8 cellular contexts compared by ENCODE assay signal in genomic region chr1:155563377-155564066, GRCh38. TPM values are rescaled to one million over a fixed set of nuclear protein-coding genes. Genes with fewer than 3 reads are reported as not detected.
DNase-seq lines count a peak whose midpoint lies in the region; ATAC-seq and TF ChIP-seq lines count a peak whose summit lies in the region.
"Not testable (repeated sequence)": the region's sequence is repeated elsewhere in the genome, so short reads cannot be mapped to it uniquely, and the experiment has no call there.

No MANE protein-coding gene starts in this region.

- H3K9ac ChIP-seq in KMS-11: peak overlapping the region; percentile 95

- not testable (repeated sequence) for H3K27me3 Mint-ChIP-seq in activated T-cell treated with anti-CD3 and anti-CD28 coated beads, Interleukin-2, amount 50 U/mL, for 72 hours (ENCODE audit: low read depth)

- H3K9me3 Mint-ChIP-seq in activated T-cell treated with anti-CD3 and anti-CD28 coated beads, Interleukin-2, amount 50 U/mL, for 72 hours: not testable (repeated sequence)

- H3K27me3 ChIP-seq in KMS-11 (ENCODE audit: insufficient read depth, low read depth); effector memory CD4-positive, alpha-beta T cell (replicated peaks; ENCODE audit: control insufficient read depth, insufficient read depth, low read length, poor library complexity, severe bottlenecking); neuron (ENCODE audit: insufficient read depth, low read length); tibial artery: not testable (repeated sequence)

- H3K4me3 Mint-ChIP-seq in activated T-cell treated with anti-CD3 and anti-CD28 coated beads, Interleukin-2, amount 50 U/mL, for 72 hours: peak overlapping the region; percentile 96 to 99

- H3K4me2 ChIP-seq in KMS-11: peak overlapping the region; percentile 93

- intact Hi-C loops in tibial artery (cut with DNase I; ENCODE audit: low total_unique reads): loop anchor here (10.0 kb wide), 1 partner anchor 289 kb away; the partner anchor contains the start of genes CLK2 and HCN3

- ATAC-seq in activated T-cell treated with anti-CD3 and anti-CD28 coated beads, Interleukin-2, amount 50 U/mL, for 72 hours (replicated peaks in 1 of 2): peak; percentile 6 to 8

- not testable (repeated sequence) for H3K9me3 ChIP-seq in effector memory CD4-positive, alpha-beta T cell (ENCODE audit: control insufficient read depth, low read length); iPS-18c (ENCODE audit: control insufficient read depth, insufficient read depth, low read length); neuron (ENCODE audit: low read length); tibial artery

- H3K4me1 ChIP-seq in KMS-11 (ENCODE audit: low read depth, poor library complexity, severe bottlenecking) (peaks cover 37% of the 10 kb centered on the region), neuron (ENCODE audit: insufficient read depth, low read length) (peaks cover 20% of the 10 kb centered on the region), tibial artery (peaks cover 0 to 41% (median 33%) of the 10 kb centered on the region in 4 donors)
- H3K4me1 ChIP-seq in effector memory CD4-positive, alpha-beta T cell (ENCODE audit: control insufficient read depth, insufficient read depth, low read length, poor library complexity, severe bottlenecking): peaks cover 11% of the 10 kb centered on the region

- peaks cover 31% of the 10 kb centered on the region for H4K20me1 ChIP-seq in KMS-11 (ENCODE audit: insufficient read depth)

- H2AFZ ChIP-seq in KMS-11 (ENCODE audit: low read depth) (peak overlapping the region; percentile 75), neuron (ENCODE audit: low read depth, low read length) (peak overlapping the region; percentile 24)

- peaks cover 92% of the 10 kb centered on the region for H3K79me2 ChIP-seq in KMS-11 (ENCODE audit: insufficient read depth, low read depth)

- not testable (repeated sequence) for H3K36me3 Mint-ChIP-seq in activated T-cell treated with anti-CD3 and anti-CD28 coated beads, Interleukin-2, amount 50 U/mL, for 72 hours (ENCODE audit: insufficient read depth in 2 of 2)

- DNase-seq in ELR (ENCODE audit: low read depth): peak; percentile 35
- peak; percentile 64 for DNase-seq in OCI-M1 (lab: John Stamatoyannopoulos, UW)
- not testable (repeated sequence) for DNase-seq in activated T-cell treated with anti-CD3 and anti-CD28 coated beads, Interleukin-2, amount 50 U/mL, for 72 hours; effector memory CD4-positive, alpha-beta T cell; tibial artery

- H3K4me3 ChIP-seq in KMS-11 (IDR thresholded peaks at IDR 0.05; ENCODE audit: insufficient read depth, low read depth, low read length): not testable (repeated sequence)
- H3K4me3 ChIP-seq in effector memory CD4-positive, alpha-beta T cell (ENCODE audit: insufficient read depth, low read depth, low read length, poor library complexity, severe bottlenecking): peak overlapping the region; percentile 99
- H3K4me3 ChIP-seq in iPS-18c (ENCODE audit: insufficient read depth, low read depth, low read length): peak overlapping the region; percentile 98
- H3K4me3 ChIP-seq in neuron (ENCODE audit: low read length): peak overlapping the region; percentile 80
- peak overlapping the region; percentile 95 to 98 for H3K4me3 ChIP-seq in tibial artery

- H3K27ac ChIP-seq in KMS-11 (peak overlapping the region; percentile 91), tibial artery (peak overlapping the region; percentile 96 to 100)
- peak overlapping the region; percentile 98 for H3K27ac ChIP-seq in effector memory CD4-positive, alpha-beta T cell (ENCODE audit: insufficient read depth, low read length, poor library complexity, severe bottlenecking)

- H3K36me3 ChIP-seq in KMS-11 (ENCODE audit: insufficient read depth) (peaks cover 11% of the 10 kb centered on the region; the same call in 1 of the 2 replicates), neuron (ENCODE audit: insufficient read depth, low read length) (peaks cover 16% of the 10 kb centered on the region)
- H3K36me3 ChIP-seq in effector memory CD4-positive, alpha-beta T cell (ENCODE audit: control insufficient read depth, insufficient read depth, low read length); tibial artery: not testable (repeated sequence)

- peak overlapping the region; percentile 99 for H3K27ac Mint-ChIP-seq in activated T-cell treated with anti-CD3 and anti-CD28 coated beads, Interleukin-2, amount 50 U/mL, for 72 hours

- TF ChIP-seq CTCF in KMS-11 (conservative IDR thresholded peaks at IDR 0.05; ENCODE audit: low read depth, low read length); tibial artery (IDR thresholded peaks at IDR 0.05): not testable (repeated sequence)

- peaks cover 51% of the 10 kb centered on the region for H3K4me1 Mint-ChIP-seq in activated T-cell treated with anti-CD3 and anti-CD28 coated beads, Interleukin-2, amount 50 U/mL, for 72 hours (ENCODE audit: low read depth)

RNA-seq across cellular contexts. Expression of gene ASH1L, which starts 0.9 kb away (rescaled TPM):
- 10 to 100 TPM; 40.3 to 47.2 TPM for total RNA-seq in activated T-cell treated with anti-CD3 and anti-CD28 coated beads, Interleukin-2, amount 50 U/mL, for 72 hours

RNA-seq across cellular contexts. Expression of gene MSTO1, which starts 46.5 kb away (rescaled TPM):
- 10 to 100 TPM; 41.6 to 53.3 TPM for total RNA-seq in activated T-cell treated with anti-CD3 and anti-CD28 coated beads, Interleukin-2, amount 50 U/mL, for 72 hours
